Comparison of ENCODE assay signal across 8 cellular contexts in genomic region chr6:139219746-139220145, GRCh38.
A peak's percentile ranks its signal among the peaks of the same experiment; 100 is the strongest.
DNase-seq lines count a peak whose midpoint lies in the region; ATAC-seq and TF ChIP-seq lines count a peak whose summit lies in the region.

No MANE protein-coding gene starts in this region.

- CTCF ChIA-PET in CD8-positive, alpha-beta T cell (lab: Charles Lee): interaction anchor here (0.6 to 6.7 kb wide), 56 partner anchors 11 to 403 kb away, joined by 3 to 131 read pairs (median 5); partner anchors contain the start of genes CITED2 and TXLNB

- intact Hi-C loops in CD8-positive, alpha-beta T cell (cut with DNase I, micrococcal nuclease): loop anchor here (1.0 to 10.0 kb wide), 7 partner anchors 33 to 405 kb away; no protein-coding TSS in a partner anchor
- intact Hi-C loops in mucosa of descending colon (cut with DNase I, micrococcal nuclease): loop anchor here in 1 of 2 donors (2.0 to 5.0 kb wide), 2 partner anchors 128 to 145 kb away; no protein-coding TSS in a partner anchor

- H3K9me3 ChIP-seq in CD8-positive, alpha-beta T cell (ENCODE audit: low read length): no peaks in the 10 kb centered on the region
- H3K9me3 ChIP-seq in neuron (ENCODE audit: low read length): no peaks in the 10 kb centered on the region
- no peaks in the 10 kb centered on the region for H3K9me3 ChIP-seq in mucosa of descending colon
- no peaks in the 10 kb centered on the region for H3K9me3 ChIP-seq in WERI-Rb-1 (ENCODE audit: severe bottlenecking)

- no peak for TF ChIP-seq CTCF in CD8-positive, alpha-beta T cell (IDR thresholded peaks at IDR 0.05)
- TF ChIP-seq CTCF in brain (conservative IDR thresholded peaks at IDR 0.05): no peak
- no peak for TF ChIP-seq CTCF in mucosa of descending colon (IDR thresholded peaks at IDR 0.05)
- no peak for TF ChIP-seq CTCF in WERI-Rb-1 (IDR thresholded peaks at IDR 0.05; ENCODE audit: low read depth, low read length)

- no peak for ATAC-seq in CD8-positive, alpha-beta T cell
- ATAC-seq in HG03432 (IDR thresholded peaks at IDR 0.05; ENCODE audit: unreplicated experiment): peak; percentile 4
- ATAC-seq in mucosa of descending colon: no peak

- no peak overlapping the region for H3K27ac ChIP-seq in CD8-positive, alpha-beta T cell (ENCODE audit: low read depth, low read length)
- H3K27ac ChIP-seq in WERI-Rb-1: no peak overlapping the region

- H3K36me3 Mint-ChIP-seq in CD8-positive, alpha-beta T cell: no peaks in the 10 kb centered on the region
- no peaks in the 10 kb centered on the region for H3K36me3 Mint-ChIP-seq in brain

- DNase-seq in CD8-positive, alpha-beta T cell: no peak
- no peak for DNase-seq in NCI-H526 treated with DMSO at 0.1 percent for 48 hours (lab: John Stamatoyannopoulos, UW)
- no peak for DNase-seq in mucosa of descending colon
- DNase-seq in WERI-Rb-1: no peak
- no peak for DNase-seq in activated CD8-positive, alpha-beta memory T cell treated with anti-CD3 and anti-CD28 coated beads, Interleukin-2, amount 50 U/mL, for 48 hours

- H3K9me3 Mint-ChIP-seq in CD8-positive, alpha-beta T cell: no peaks in the 10 kb centered on the region
- peaks cover 4 to 7% (median 4%) of the 10 kb centered on the region in 5 experiments for H3K9me3 Mint-ChIP-seq in brain

- POLR2A ChIA-PET in CD8-positive, alpha-beta T cell (lab: Charles Lee): interaction anchor here (0.6 to 2.8 kb wide), 9 partner anchors 31 to 230 kb away, joined by 3 to 25 read pairs (median 4); partner anchors contain the start of genes CITED2 and TXLNB

- peak overlapping the region; percentile 35 for H2AFZ ChIP-seq in neuron (ENCODE audit: low read depth, low read length)

- H3K4me1 Mint-ChIP-seq in CD8-positive, alpha-beta T cell (ENCODE audit: low read depth): peaks cover 13% of the 10 kb centered on the region
- H3K4me1 Mint-ChIP-seq in brain: peaks cover 10% of the 10 kb centered on the region

- no peak overlapping the region for H3K4me3 Mint-ChIP-seq in CD8-positive, alpha-beta T cell
- H3K4me3 Mint-ChIP-seq in brain: peak overlapping the region in 2 of 5 experiments; percentile 52 to 68

- peaks cover 11% of the 10 kb centered on the region for H3K4me1 ChIP-seq in CD8-positive, alpha-beta T cell (ENCODE audit: insufficient read depth, low read length)
- H3K4me1 ChIP-seq in neuron (ENCODE audit: insufficient read depth, low read length) (no peaks in the 10 kb centered on the region), mucosa of descending colon (ENCODE audit: low read depth) (no peaks in the 10 kb centered on the region)

- H3K27ac Mint-ChIP-seq in CD8-positive, alpha-beta T cell: peak overlapping the region; percentile 82
- peak overlapping the region; percentile 86 to 97 (median 87) for H3K27ac Mint-ChIP-seq in brain

- no peaks in the 10 kb centered on the region for H3K27me3 ChIP-seq in CD8-positive, alpha-beta T cell (ENCODE audit: insufficient read depth, low read length)
- no peaks in the 10 kb centered on the region for H3K27me3 ChIP-seq in neuron (ENCODE audit: insufficient read depth, low read length)
- H3K27me3 ChIP-seq in WERI-Rb-1 (ENCODE audit: insufficient read depth, low read depth, severe bottlenecking): no peaks in the 10 kb centered on the region

- no peaks in the 10 kb centered on the region for H3K36me3 ChIP-seq in CD8-positive, alpha-beta T cell (ENCODE audit: insufficient read depth, low read length)
- no peaks in the 10 kb centered on the region for H3K36me3 ChIP-seq in neuron (ENCODE audit: insufficient read depth, low read length)
- no peaks in the 10 kb centered on the region for H3K36me3 ChIP-seq in mucosa of descending colon (ENCODE audit: low read depth)
- H3K36me3 ChIP-seq in WERI-Rb-1: no peaks in the 10 kb centered on the region

- H3K27me3 Mint-ChIP-seq in CD8-positive, alpha-beta T cell (ENCODE audit: low read depth): no peaks in the 10 kb centered on the region
- no peaks in the 10 kb centered on the region for H3K27me3 Mint-ChIP-seq in brain

- no peak overlapping the region for H3K4me3 ChIP-seq in CD8-positive, alpha-beta T cell (ENCODE audit: low read depth, low read length)
- H3K4me3 ChIP-seq in neuron (ENCODE audit: low read length): peak overlapping the region; percentile 25
- no peak overlapping the region for H3K4me3 ChIP-seq in mucosa of descending colon
- H3K4me3 ChIP-seq in WERI-Rb-1 (ENCODE audit: low read depth, low read length): no peak overlapping the region
